ENCODE assay signal across 1 cellular context in genomic region chr2:27959496-27959895, GRCh38.
TF ChIP-seq lines count a peak whose summit lies in the region.

No MANE protein-coding gene starts in this region.

TF ChIP-seq in HepG2, 621 proteins besides CTCF, POLR2A, EP300 and RAD21 (continued from another document and continues in another):
- TF ChIP-seq CREM (IDR thresholded peaks at IDR 0.05) = peak; percentile 14; the same call in 1 of the 2 replicates
- TF ChIP-seq CREM (CRISPR knock-in tag; IDR thresholded peaks at IDR 0.05) = no peak
- TF ChIP-seq ZNF616 (CRISPR knock-in tag; IDR thresholded peaks at IDR 0.05; ENCODE audit: low read depth) = no peak
- no peak for TF ChIP-seq ZBTB40 (IDR thresholded peaks at IDR 0.05)
- TF ChIP-seq ZBTB40 (CRISPR knock-in tag; IDR thresholded peaks at IDR 0.05) = no peak
- TF ChIP-seq ZFP41 (CRISPR knock-in tag; IDR thresholded peaks at IDR 0.05; ENCODE audit: borderline replicate concordance) = no peak
- no peak for TF ChIP-seq NPAS2 (CRISPR knock-in tag; IDR thresholded peaks at IDR 0.05; ENCODE audit: borderline replicate concordance)
- no peak for TF ChIP-seq ZBTB44 (CRISPR knock-in tag; IDR thresholded peaks at IDR 0.05)
- TF ChIP-seq ATF7 (IDR thresholded peaks at IDR 0.05) = no peak
- no peak for TF ChIP-seq ATF7 (CRISPR knock-in tag; IDR thresholded peaks at IDR 0.05)
- no peak for TF ChIP-seq CREB1 (IDR thresholded peaks at IDR 0.05)
- TF ChIP-seq CREB1 (CRISPR knock-in tag; IDR thresholded peaks at IDR 0.05) = peak; percentile 30; the same call in 1 of the 2 replicates
- TF ChIP-seq ZNF792 (CRISPR knock-in tag; IDR thresholded peaks at IDR 0.05) = no peak
- TF ChIP-seq ZNF709 (CRISPR knock-in tag; IDR thresholded peaks at IDR 0.05) = no peak
- no peak for TF ChIP-seq NRL (CRISPR knock-in tag; IDR thresholded peaks at IDR 0.05; ENCODE audit: borderline replicate concordance)
- TF ChIP-seq MAX (IDR thresholded peaks at IDR 0.05) = no peak
- TF ChIP-seq BCL6 (CRISPR knock-in tag; IDR thresholded peaks at IDR 0.05) = peak; percentile 42; the same call in 1 of the 2 replicates
- TF ChIP-seq ONECUT2 (CRISPR knock-in tag; IDR thresholded peaks at IDR 0.05) = no peak
- TF ChIP-seq NR2C2 (CRISPR knock-in tag; IDR thresholded peaks at IDR 0.05; ENCODE audit: borderline replicate concordance) = no peak
- no peak for TF ChIP-seq ZBTB33 (CRISPR knock-in tag; IDR thresholded peaks at IDR 0.05)
- TF ChIP-seq ZNF703 (CRISPR knock-in tag; IDR thresholded peaks at IDR 0.05; ENCODE audit: borderline replicate concordance) = no peak
- no peak for TF ChIP-seq ZNF234 (CRISPR knock-in tag; conservative IDR thresholded peaks at IDR 0.05)
- no peak for TF ChIP-seq EZH2 (conservative IDR thresholded peaks at IDR 0.05; ENCODE audit: low read depth, low read length)
- TF ChIP-seq WIZ (CRISPR knock-in tag; IDR thresholded peaks at IDR 0.05) = no peak
- TF ChIP-seq RBM22 (optimal IDR thresholded peaks at IDR 0.05; ENCODE audit: low read length) = no peak
- no peak for TF ChIP-seq ZBTB3 (CRISPR knock-in tag; IDR thresholded peaks at IDR 0.05; ENCODE audit: borderline replicate concordance, low read depth)
- TF ChIP-seq IKZF5 (CRISPR knock-in tag; IDR thresholded peaks at IDR 0.05) = no peak
- TF ChIP-seq MXI1 (IDR thresholded peaks at IDR 0.05; ENCODE audit: borderline replicate concordance, low read depth, low read length) = no peak
- no peak for TF ChIP-seq SOX6 (IDR thresholded peaks at IDR 0.05)
- peak; percentile 42; the same call in 1 of the 2 replicates for TF ChIP-seq SOX6 (CRISPR knock-in tag; IDR thresholded peaks at IDR 0.05)
- TF ChIP-seq MAFK (conservative IDR thresholded peaks at IDR 0.05 in 1 of 2, IDR thresholded peaks at IDR 0.05 in 1 of 2; ENCODE audit: low read length in 2 of 2) = no peak
- TF ChIP-seq CENPX (CRISPR knock-in tag; IDR thresholded peaks at IDR 0.05) = no peak
- 0 out of 2 replicates have a peak, but pooled peaks have one; percentile 58 for TF ChIP-seq ELF3 (CRISPR knock-in tag; IDR thresholded peaks at IDR 0.05)
- no peak for TF ChIP-seq ZNF264 (CRISPR knock-in tag; IDR thresholded peaks at IDR 0.05)
- TF ChIP-seq RCOR2 (CRISPR knock-in tag; IDR thresholded peaks at IDR 0.05) = peak; percentile 51; the same call in 1 of the 2 replicates
- TF ChIP-seq ZNF451 (CRISPR knock-in tag; IDR thresholded peaks at IDR 0.05) = no peak
- TF ChIP-seq ZFP36L1 (CRISPR knock-in tag; IDR thresholded peaks at IDR 0.05) = no peak
- no peak for TF ChIP-seq ZMAT3 (CRISPR knock-in tag; conservative IDR thresholded peaks at IDR 0.05)
- no peak for TF ChIP-seq ZZZ3 (CRISPR knock-in tag; IDR thresholded peaks at IDR 0.05; ENCODE audit: borderline replicate concordance)
- TF ChIP-seq XBP1 (CRISPR knock-in tag; IDR thresholded peaks at IDR 0.05) = no peak
- TF ChIP-seq ARID5B (CRISPR knock-in tag; IDR thresholded peaks at IDR 0.05) = peak; percentile 72
- no peak for TF ChIP-seq ARNT (IDR thresholded peaks at IDR 0.05)
- no peak for TF ChIP-seq REST (IDR thresholded peaks at IDR 0.05; ENCODE audit: borderline replicate concordance in 1 of 2, low read depth in 1 of 2, low read length in 2 of 2)
- TF ChIP-seq GATAD2A (CRISPR knock-in tag; IDR thresholded peaks at IDR 0.05) = peak; percentile 64
- TF ChIP-seq HNRNPK (IDR thresholded peaks at IDR 0.05; ENCODE audit: low read depth, low read length, poor library complexity, severe bottlenecking) = no peak
- TF ChIP-seq RXRA (CRISPR knock-in tag; IDR thresholded peaks at IDR 0.05) = no peak
- no peak for TF ChIP-seq NCOA1 (CRISPR knock-in tag; IDR thresholded peaks at IDR 0.05)
